15 cellular contexts compared by ENCODE assay signal in the genomic region with DNA sequence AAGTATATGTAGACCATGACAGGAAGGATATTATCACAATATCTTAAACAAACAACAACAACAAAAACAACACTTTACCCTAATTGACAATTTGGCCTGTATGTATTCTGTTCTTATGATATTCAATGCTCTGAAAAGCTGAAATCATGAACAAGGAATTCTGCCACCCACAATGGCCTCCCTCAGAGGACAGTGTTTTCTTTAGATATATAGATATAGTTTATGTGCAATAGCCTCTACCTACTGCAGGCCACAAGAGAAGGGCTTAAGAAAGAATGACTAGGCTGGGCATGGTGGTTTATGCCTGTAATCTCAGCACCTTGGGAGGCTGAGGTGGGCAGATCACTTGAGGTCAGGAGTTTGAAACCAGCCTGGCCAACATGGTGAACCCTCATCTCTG.
DNase-seq lines count a peak whose midpoint lies in the region; TF ChIP-seq lines count a peak whose summit lies in the region.
"Had no signal": no experiment of that assay in that cellular context is flagged by ENCODE, and none has a peak within 500 bp of the region (broad histone marks: within the 10 kb centered on the region; RNA-seq: fewer than 3 reads in every experiment).

No MANE protein-coding gene starts in this region.

- no peak overlapping the region for H2BK15ac ChIP-seq in neuronal stem cell (ENCODE audit: low read length)

- H3K27ac ChIP-seq in mammary epithelial cell (ENCODE audit: insufficient read depth, low read depth, low read length) (no peak overlapping the region), brain microvascular endothelial cell (no peak overlapping the region), neuronal stem cell (replicated peaks; ENCODE audit: low read length) (no peak overlapping the region), left ventricle myocardium inferior (replicated peaks) (no peak overlapping the region)
- H3K27ac ChIP-seq: GM23248 had no signal

- no peaks in the 10 kb centered on the region for H3K36me3 Mint-ChIP-seq in MCF 10A (ENCODE audit: insufficient read depth, unreplicated experiment)
- peaks cover 31% of the 10 kb centered on the region for H3K36me3 Mint-ChIP-seq in activated T-helper 1 cell treated with anti-CD3 and anti-CD28 coated beads, Interleukin-12 subunit alpha, Interleukin-12 subunit beta, Interleukin-2, Interleukin-4 antibody, amounts not matched to agents 30 ng/mL and 10 ng/mL and 1 ng/mL, durations not matched to agents 14 hours and 24 hours and 36 hours (ENCODE audit: low read depth)

- CTCF ChIA-PET in mammary epithelial cell (lab: Charles Lee; ENCODE audit: low non-redundant PET) (no interaction called here), MCF 10A (lab: Yijun Ruan, JAX) (no interaction called here)

- TF ChIP-seq CTCF in mammary epithelial cell (conservative IDR thresholded peaks at IDR 0.05 in 1 of 2, IDR thresholded peaks at IDR 0.05 in 1 of 2; ENCODE audit: extremely low read depth in 1 of 2, insufficient read depth in 1 of 2, low read depth in 1 of 2, low read length in 2 of 2) (no peak), MCF 10A (IDR thresholded peaks at IDR 0.05; ENCODE audit: unreplicated experiment) (no peak), brain microvascular endothelial cell (IDR thresholded peaks at IDR 0.05; ENCODE audit: low read depth, low read length, missing control alignments) (no peak), left ventricle myocardium inferior (IDR thresholded peaks at IDR 0.05; ENCODE audit: borderline replicate concordance) (no peak)

- dilution Hi-C loops in mammary epithelial cell (cut with HindIII; ENCODE audit: low sequenced_read_pairs), result no loop called here

- no peak overlapping the region for H2BK12ac ChIP-seq in neuronal stem cell (ENCODE audit: low read length)

- H3K4me1 ChIP-seq in mammary epithelial cell (ENCODE audit: insufficient read depth, low read length), result peaks cover 10% of the 10 kb centered on the region
- no peaks in the 10 kb centered on the region for H3K4me1 ChIP-seq in neuronal stem cell (ENCODE audit: control insufficient read depth in 2 of 2, insufficient read depth in 1 of 2, low read depth in 1 of 2, low read length in 2 of 2)
- H3K4me1 ChIP-seq in left ventricle myocardium inferior, result no peaks in the 10 kb centered on the region

- no peak overlapping the region for H3K14ac ChIP-seq in neuronal stem cell (ENCODE audit: low read length)

- no peak overlapping the region for H2BK120ac ChIP-seq in neuronal stem cell (ENCODE audit: low read depth, low read length)

- no peak overlapping the region for H3K18ac ChIP-seq in neuronal stem cell (ENCODE audit: low read length)

- H3K4me3 ChIP-seq in mammary epithelial cell (replicated peaks in 1 of 3; ENCODE audit: insufficient read depth in 1 of 3, low read depth in 2 of 3, low read length in 3 of 3) (no peak overlapping the region), brain microvascular endothelial cell (ENCODE audit: low read depth, low read length) (no peak overlapping the region), neuronal stem cell (ENCODE audit: low read length in 2 of 2) (no peak overlapping the region), left ventricle myocardium inferior (no peak overlapping the region)
- H3K4me3 ChIP-seq: GM23248 had no signal

- intact Hi-C loops in mammary epithelial cell (cut with micrococcal nuclease) (no loop called here), MCF 10A (cut with micrococcal nuclease) (no loop called here), left ventricle myocardium inferior (cut with micrococcal nuclease) (no loop called here)
- intact Hi-C loops in activated T-helper 1 cell treated with anti-CD3 and anti-CD28 coated beads, Interleukin-12 subunit alpha, Interleukin-12 subunit beta, Interleukin-2, Interleukin-4 antibody, amounts not matched to agents 30 ng/mL and 10 ng/mL and 1 ng/mL, durations not matched to agents 14 hours and 24 hours and 36 hours (cut with micrococcal nuclease), result no loop called here

- in situ Hi-C loops in mammary epithelial cell (cut with MboI; ENCODE audit: low sequenced_read_pairs in 2 of 2), result no loop called here
- in situ Hi-C loops in brain microvascular endothelial cell (cut with HindIII; ENCODE audit: low pct_ligation_motif_present, low sequenced_read_pairs), result no loop called here

- no peak overlapping the region for H4K91ac ChIP-seq in neuronal stem cell (ENCODE audit: low read depth, low read length, poor library complexity)

- H3K27ac Mint-ChIP-seq in MCF 10A (ENCODE audit: low read depth, unreplicated experiment), result no peak overlapping the region
- peak overlapping the region; percentile 40 for H3K27ac Mint-ChIP-seq in activated T-helper 1 cell treated with anti-CD3 and anti-CD28 coated beads, Interleukin-12 subunit alpha, Interleukin-12 subunit beta, Interleukin-2, Interleukin-4 antibody, amounts not matched to agents 30 ng/mL and 10 ng/mL and 1 ng/mL, durations not matched to agents 14 hours and 24 hours and 36 hours

- H3K9me3 Mint-ChIP-seq in MCF 10A (ENCODE audit: unreplicated experiment), result no peaks in the 10 kb centered on the region
- peaks cover 8% of the 10 kb centered on the region for H3K9me3 Mint-ChIP-seq in activated T-helper 1 cell treated with anti-CD3 and anti-CD28 coated beads, Interleukin-12 subunit alpha, Interleukin-12 subunit beta, Interleukin-2, Interleukin-4 antibody, amounts not matched to agents 30 ng/mL and 10 ng/mL and 1 ng/mL, durations not matched to agents 14 hours and 24 hours and 36 hours
- H3K9me3 Mint-ChIP-seq: CD8-positive, alpha-beta T cell had no signal

- H3K36me3 ChIP-seq in mammary epithelial cell (ENCODE audit: insufficient read depth, low read length) (peaks cover 2% of the 10 kb centered on the region), brain microvascular endothelial cell (replicated peaks) (no peaks in the 10 kb centered on the region), neuronal stem cell (replicated peaks in 1 of 2; ENCODE audit: control insufficient read depth in 2 of 2, insufficient read depth in 2 of 2, low read length in 2 of 2) (no peaks in the 10 kb centered on the region), left ventricle myocardium inferior (no peaks in the 10 kb centered on the region)

- H4K20me1 ChIP-seq in mammary epithelial cell (ENCODE audit: insufficient read depth, low read length), result no peaks in the 10 kb centered on the region

- no peaks in the 10 kb centered on the region for H3K79me2 ChIP-seq in mammary epithelial cell (ENCODE audit: insufficient read depth, low read length)

- H3K23ac ChIP-seq in neuronal stem cell (ENCODE audit: low read depth, low read length, poor library complexity), result no peak overlapping the region

- H3K27me3 ChIP-seq in mammary epithelial cell (ENCODE audit: insufficient read depth, low read length), result no peaks in the 10 kb centered on the region
- no peaks in the 10 kb centered on the region for H3K27me3 ChIP-seq in brain microvascular endothelial cell (replicated peaks)
- no peaks in the 10 kb centered on the region for H3K27me3 ChIP-seq in neuronal stem cell (ENCODE audit: control insufficient read depth in 3 of 3, insufficient read depth in 3 of 3, low read depth in 1 of 3, low read length in 3 of 3)
- H3K27me3 ChIP-seq in left ventricle myocardium inferior (ENCODE audit: low read depth), result peaks cover 9% of the 10 kb centered on the region

- peak; percentile 30 for DNase-seq in mammary epithelial cell
- DNase-seq in MCF 10A (ENCODE audit: unreplicated experiment), result no peak
- DNase-seq in EH (ENCODE audit: low read depth), result peak; percentile 5
- no peak for DNase-seq in activated T-helper 1 cell treated with anti-CD3 and anti-CD28 coated beads, Interleukin-12 subunit alpha, Interleukin-12 subunit beta, Interleukin-2, Interleukin-4 antibody, amounts not matched to agents 30 ng/mL and 10 ng/mL and 1 ng/mL, durations not matched to agents 14 hours and 24 hours and 36 hours (ENCODE audit: low spot score)
- peak; percentile 15 for DNase-seq in brain microvascular endothelial cell
- DNase-seq in middle frontal gyrus (ENCODE audit: extremely low spot score, low spot score), result no peak
- DNase-seq in neuronal stem cell (ENCODE audit: low spot score), result no peak
- no peak for DNase-seq in left ventricle myocardium inferior
- DNase-seq: C1 segment of cervical spinal cord; Caco-2; CD8-positive, alpha-beta T cell; DMS153; GM23248; H7; HCEC 1CT had no signal

- H2BK5ac ChIP-seq in neuronal stem cell (ENCODE audit: low read length), result no peak overlapping the region

- H3K9me3 ChIP-seq in mammary epithelial cell (replicated peaks; ENCODE audit: insufficient read depth, low read length), result peaks cover 6% of the 10 kb centered on the region
- no peaks in the 10 kb centered on the region for H3K9me3 ChIP-seq in neuronal stem cell (replicated peaks in 1 of 2; ENCODE audit: control insufficient read depth in 2 of 2, insufficient read depth in 1 of 2, low read depth in 1 of 2, low read length in 2 of 2)
- peaks cover under 1% of the 10 kb centered on the region for H3K9me3 ChIP-seq in left ventricle myocardium inferior (replicated peaks)
- H3K9me3 ChIP-seq: Caco-2 had no signal

- no TSS peak for BruUV-seq in mammary epithelial cell (replicated peaks; lab: Mats Ljungman, UMichigan)
- BruUV-seq in MCF 10A (replicated peaks; lab: Mats Ljungman, UMichigan), result no TSS peak

- H4K8ac ChIP-seq in neuronal stem cell (ENCODE audit: low read depth, low read length), result no peak overlapping the region

- no peaks in the 10 kb centered on the region for H3K4me1 Mint-ChIP-seq in MCF 10A (ENCODE audit: insufficient read depth, unreplicated experiment)
- no peaks in the 10 kb centered on the region for H3K4me1 Mint-ChIP-seq in activated T-helper 1 cell treated with anti-CD3 and anti-CD28 coated beads, Interleukin-12 subunit alpha, Interleukin-12 subunit beta, Interleukin-2, Interleukin-4 antibody, amounts not matched to agents 30 ng/mL and 10 ng/mL and 1 ng/mL, durations not matched to agents 14 hours and 24 hours and 36 hours (ENCODE audit: low read depth)

- H3K4me2 ChIP-seq in mammary epithelial cell (ENCODE audit: insufficient read depth, low read depth, low read length), result no peak overlapping the region
- H3K4me2 ChIP-seq in neuronal stem cell (ENCODE audit: insufficient read depth, low read length, poor library complexity, severe bottlenecking), result no peak overlapping the region

- no peaks in the 10 kb centered on the region for H3K27me3 Mint-ChIP-seq in MCF 10A (ENCODE audit: insufficient read depth, unreplicated experiment)
- H3K27me3 Mint-ChIP-seq in activated T-helper 1 cell treated with anti-CD3 and anti-CD28 coated beads, Interleukin-12 subunit alpha, Interleukin-12 subunit beta, Interleukin-2, Interleukin-4 antibody, amounts not matched to agents 30 ng/mL and 10 ng/mL and 1 ng/mL, durations not matched to agents 14 hours and 24 hours and 36 hours (ENCODE audit: insufficient read depth), result no peaks in the 10 kb centered on the region

- H3K9ac ChIP-seq in mammary epithelial cell (ENCODE audit: insufficient read depth, low read length), result no peak overlapping the region
- no peak overlapping the region for H3K9ac ChIP-seq in neuronal stem cell (ENCODE audit: low read depth, low read length, poor library complexity)
- H3K9ac ChIP-seq: GM23248 had no signal

- H3K4ac ChIP-seq in neuronal stem cell (ENCODE audit: low read length), result no peak overlapping the region

- POLR2A ChIA-PET in MCF 10A (lab: Yijun Ruan, JAX), result no interaction called here

- H3K79me1 ChIP-seq in neuronal stem cell (ENCODE audit: low read depth, low read length), result no peaks in the 10 kb centered on the region

- H2AK5ac ChIP-seq in neuronal stem cell (ENCODE audit: low read depth, low read length), result no peak overlapping the region

- H2AFZ ChIP-seq in mammary epithelial cell (ENCODE audit: low read depth, low read length) (no peak overlapping the region), neuronal stem cell (ENCODE audit: low read length) (no peak overlapping the region)
- H2AFZ ChIP-seq: GM23248 had no signal

- H3K4me3 Mint-ChIP-seq in MCF 10A (ENCODE audit: unreplicated experiment), result no peak overlapping the region
- no peak overlapping the region for H3K4me3 Mint-ChIP-seq in activated T-helper 1 cell treated with anti-CD3 and anti-CD28 coated beads, Interleukin-12 subunit alpha, Interleukin-12 subunit beta, Interleukin-2, Interleukin-4 antibody, amounts not matched to agents 30 ng/mL and 10 ng/mL and 1 ng/mL, durations not matched to agents 14 hours and 24 hours and 36 hours
- H3K4me3 Mint-ChIP-seq: CD8-positive, alpha-beta T cell had no signal

Comparison
In these comparisons a context has a peak if more than half of its experiments do, and no peak if none do; other contexts are left out.
1. DNase-seq: peak in mammary epithelial cell (single experiment), EH (single experiment) and brain microvascular endothelial cell (single experiment); none in MCF 10A (single experiment), activated T-helper 1 cell treated with anti-CD3 and anti-CD28 coated beads, Interleukin-12 subunit alpha, Interleukin-12 subunit beta, Interleukin-2, Interleukin-4 antibody, amounts not matched to agents 30 ng/mL and 10 ng/mL and 1 ng/mL, durations not matched to agents 14 hours and 24 hours and 36 hours (single experiment), middle frontal gyrus (single experiment), neuronal stem cell (single experiment) and left ventricle myocardium inferior (single experiment).